15 cellular contexts compared by ENCODE assay signal in genomic region chr9:84738353-84738752, GRCh38.
DNase-seq lines count a peak whose midpoint lies in the region; ATAC-seq, FAIRE-seq and TF ChIP-seq lines count a peak whose summit lies in the region.
"Had no signal": no experiment of that assay in that cellular context is flagged by ENCODE, and none has a peak within 500 bp of the region (broad histone marks: within the 10 kb centered on the region; RNA-seq: fewer than 3 reads in every experiment).

No MANE protein-coding gene starts in this region.

- no peak overlapping the region for H3K4me3 ChIP-seq in left ventricle myocardium inferior
- H3K4me3 ChIP-seq: BLaER1 had no signal

- H3K36me3 Mint-ChIP-seq in osteocyte (ENCODE audit: unreplicated experiment) = no peaks in the 10 kb centered on the region
- H3K36me3 Mint-ChIP-seq: CD8-positive, alpha-beta memory T cell had no signal

- DNase-seq in GM18507 (ENCODE audit: extremely low spot score, insufficient read length, low read depth) (no peak), kidney tubule cell (ENCODE audit: low spot score) (peak; percentile 5), osteocyte (ENCODE audit: extremely low spot score, unreplicated experiment) (no peak), NCI-H146 treated with DMSO at 0.1 percent for 48 hours (lab: John Stamatoyannopoulos, UW; ENCODE audit: unreplicated experiment) (no peak), left ventricle myocardium inferior (no peak), mucosa of gallbladder (ENCODE audit: low spot score) (no peak)
- DNase-seq: 8988T; AML-193; Caco-2; CD8-positive, alpha-beta memory T cell; DMS53; HCEC 1CT; IMR-90 had no signal

- no peaks in the 10 kb centered on the region for H3K36me3 ChIP-seq in left ventricle myocardium inferior
- H3K36me3 ChIP-seq: BLaER1 had no signal

- H3K27ac ChIP-seq in left ventricle myocardium inferior (replicated peaks) = no peak overlapping the region
- H3K27ac ChIP-seq: BLaER1 had no signal

- H3K27me3 Mint-ChIP-seq in osteocyte (ENCODE audit: unreplicated experiment) = no peaks in the 10 kb centered on the region
- H3K27me3 Mint-ChIP-seq: CD8-positive, alpha-beta memory T cell had no signal

- intact Hi-C loops in left ventricle myocardium inferior (cut with micrococcal nuclease) = no loop called here

- H3K9me3 ChIP-seq in left ventricle myocardium inferior (replicated peaks) = no peaks in the 10 kb centered on the region
- H3K9me3 ChIP-seq: BLaER1, Caco-2 had no signal

- peak; percentile 36 for FAIRE-seq in GM18507 (lab: Jason Lieb, UNC)

- no peaks in the 10 kb centered on the region for H3K9me3 Mint-ChIP-seq in osteocyte (ENCODE audit: unreplicated experiment)

- no peak overlapping the region for H3K4me3 Mint-ChIP-seq in osteocyte (ENCODE audit: unreplicated experiment)
- H3K4me3 Mint-ChIP-seq: CD8-positive, alpha-beta memory T cell had no signal

- H3K4me1 Mint-ChIP-seq in osteocyte (ENCODE audit: unreplicated experiment) = peaks cover 30% of the 10 kb centered on the region
- H3K4me1 Mint-ChIP-seq: CD8-positive, alpha-beta memory T cell had no signal

- TF ChIP-seq CTCF in osteocyte (IDR thresholded peaks at IDR 0.05) (no peak), left ventricle myocardium inferior (IDR thresholded peaks at IDR 0.05; ENCODE audit: borderline replicate concordance) (no peak)

- peak; percentile 50 for ATAC-seq in HG03175 (IDR thresholded peaks at IDR 0.05; ENCODE audit: unreplicated experiment)

- H3K27me3 ChIP-seq in left ventricle myocardium inferior (ENCODE audit: low read depth) = peaks cover 13% of the 10 kb centered on the region
- H3K27me3 ChIP-seq: BLaER1 had no signal

- peak overlapping the region; percentile 31 for H3K27ac Mint-ChIP-seq in osteocyte (ENCODE audit: unreplicated experiment)
- H3K27ac Mint-ChIP-seq: CD8-positive, alpha-beta memory T cell had no signal

- no peaks in the 10 kb centered on the region for H3K4me1 ChIP-seq in left ventricle myocardium inferior
- H3K4me1 ChIP-seq: BLaER1, Caco-2 had no signal
